8 cellular contexts compared by ENCODE assay signal in genomic region chr2:43132523-43133301, GRCh38.
DNase-seq lines count a peak whose midpoint lies in the region; ATAC-seq and TF ChIP-seq lines count a peak whose summit lies in the region.

No MANE protein-coding gene starts in this region.

- H3K9me2 ChIP-seq in hepatocyte (replicated peaks; ENCODE audit: insufficient read depth): no peaks in the 10 kb centered on the region

- no peaks in the 10 kb centered on the region for H4K20me1 ChIP-seq in hepatocyte (ENCODE audit: insufficient read depth, poor library complexity, severe bottlenecking)

- no peak for TF ChIP-seq EP300 in suprapubic skin (IDR thresholded peaks at IDR 0.05)

- TF ChIP-seq POLR2A in suprapubic skin (IDR thresholded peaks at IDR 0.05): no peak

- H3K36me3 Mint-ChIP-seq in activated T-cell treated with anti-CD3 and anti-CD28 coated beads, Interleukin-2, amount 50 U/mL, for 24 hours (ENCODE audit: low read depth): no peaks in the 10 kb centered on the region
- H3K36me3 Mint-ChIP-seq in WTC11: no peaks in the 10 kb centered on the region

- CTCF ChIA-PET in WTC11 (lab: Charles Lee): interaction anchor here (0.9 to 5.3 kb wide), 6 partner anchors 16 to 352 kb away, joined by 3 to 31 read pairs (median 4); partner anchors contain the start of gene ZFP36L2

- POLR2A ChIA-PET in WTC11 (lab: Charles Lee): interaction anchor here (0.6 kb wide), 1 partner anchor 19 kb away, joined by 3 read pairs; no protein-coding TSS in a partner anchor

- peak overlapping the region; percentile 41 for H3K4me3 Mint-ChIP-seq in activated T-cell treated with anti-CD3 and anti-CD28 coated beads, Interleukin-2, amount 50 U/mL, for 24 hours
- no peak overlapping the region for H3K4me3 Mint-ChIP-seq in WTC11

- no peak for ATAC-seq in WTC11

- TF ChIP-seq CTCF in WTC11 (IDR thresholded peaks at IDR 0.05) (no peak), hepatocyte (IDR thresholded peaks at IDR 0.05; ENCODE audit: poor library complexity) (no peak), suprapubic skin (IDR thresholded peaks at IDR 0.05) (no peak)

- peaks cover 95% of the 10 kb centered on the region for H3K4me1 Mint-ChIP-seq in activated T-cell treated with anti-CD3 and anti-CD28 coated beads, Interleukin-2, amount 50 U/mL, for 24 hours (ENCODE audit: low read depth)
- H3K4me1 Mint-ChIP-seq in WTC11: peaks cover 44% of the 10 kb centered on the region

- no peaks in the 10 kb centered on the region for H3K36me3 ChIP-seq in hepatocyte (replicated peaks; ENCODE audit: insufficient read depth, low read depth)
- H3K36me3 ChIP-seq in suprapubic skin: no peaks in the 10 kb centered on the region

- peak overlapping the region; percentile 87 for H3K27ac Mint-ChIP-seq in activated T-cell treated with anti-CD3 and anti-CD28 coated beads, Interleukin-2, amount 50 U/mL, for 24 hours
- H3K27ac Mint-ChIP-seq in WTC11: peak overlapping the region; percentile 23; the same call in 1 of the 2 replicates

- no peaks in the 10 kb centered on the region for H3K79me2 ChIP-seq in hepatocyte

- H3K4me1 ChIP-seq in hepatocyte (ENCODE audit: insufficient read depth) (peaks cover 27% of the 10 kb centered on the region), suprapubic skin (peaks cover 63% of the 10 kb centered on the region)

- no peaks in the 10 kb centered on the region for H3K9me3 Mint-ChIP-seq in activated T-cell treated with anti-CD3 and anti-CD28 coated beads, Interleukin-2, amount 50 U/mL, for 24 hours
- no peaks in the 10 kb centered on the region for H3K9me3 Mint-ChIP-seq in WTC11

- 92% methylated on average over 10 of the region's 17 CpGs for WGBS in hepatocyte (ENCODE audit: low lambda C conversion rate, missing lambda C conversion rate)
- WGBS in suprapubic skin: 61% methylated on average over 12 of the region's 17 CpGs

- no peak overlapping the region for H2AFZ ChIP-seq in hepatocyte

- H3K27me3 ChIP-seq in hepatocyte: no peaks in the 10 kb centered on the region
- no peaks in the 10 kb centered on the region for H3K27me3 ChIP-seq in suprapubic skin

- peak; percentile 55 for DNase-seq in activated T-cell treated with anti-CD3 and anti-CD28 coated beads, Interleukin-2, amount 50 U/mL, for 24 hours
- no peak for DNase-seq in activated T-cell treated with anti-CD3 and anti-CD28 coated beads for 4 hours
- no peak for DNase-seq in WTC11 (ENCODE audit: low spot score)
- no peak for DNase-seq in hepatocyte (ENCODE audit: low spot score)
- no peak for DNase-seq in suprapubic skin (ENCODE audit: low spot score in 2 of 2)
- DNase-seq in occipital lobe (lab: John Stamatoyannopoulos, UW): no peak
- no peak for DNase-seq in DMS53 (lab: John Stamatoyannopoulos, UW)
- no peak for DNase-seq in GM03348 (ENCODE audit: low spot score)

- H3K27ac ChIP-seq in hepatocyte (peak overlapping the region; percentile 85), suprapubic skin (peak overlapping the region; percentile 85)

- H3K4me2 ChIP-seq in hepatocyte: no peak overlapping the region

- no peaks in the 10 kb centered on the region for H3K9me3 ChIP-seq in hepatocyte (ENCODE audit: low read depth)
- no peaks in the 10 kb centered on the region for H3K9me3 ChIP-seq in suprapubic skin

- no peak overlapping the region for H3K4me3 ChIP-seq in hepatocyte
- no peak overlapping the region for H3K4me3 ChIP-seq in suprapubic skin

- H3K27me3 Mint-ChIP-seq in activated T-cell treated with anti-CD3 and anti-CD28 coated beads, Interleukin-2, amount 50 U/mL, for 24 hours: no peaks in the 10 kb centered on the region
- no peaks in the 10 kb centered on the region; the same call in 1 of the 2 replicates for H3K27me3 Mint-ChIP-seq in WTC11 (ENCODE audit: low read depth)

TF ChIP-seq in WTC11, 78 proteins besides CTCF, POLR2A, EP300 and RAD21:
- TF ChIP-seq JAZF1 (CRISPR knock-in tag; IDR thresholded peaks at IDR 0.05) (no peak), ATF1 (CRISPR knock-in tag; IDR thresholded peaks at IDR 0.05) (no peak), SMAD4 (CRISPR knock-in tag; IDR thresholded peaks at IDR 0.05) (no peak), E2F1 (CRISPR knock-in tag; IDR thresholded peaks at IDR 0.05) (no peak), PRDM15 (CRISPR knock-in tag; IDR thresholded peaks at IDR 0.05) (no peak), ZNF416 (CRISPR knock-in tag; IDR thresholded peaks at IDR 0.05) (no peak), EMX1 (CRISPR knock-in tag; IDR thresholded peaks at IDR 0.05) (no peak), HMGXB4 (CRISPR knock-in tag; IDR thresholded peaks at IDR 0.05) (no peak), MAX (CRISPR knock-in tag; IDR thresholded peaks at IDR 0.05) (no peak), ZNF281 (CRISPR knock-in tag; IDR thresholded peaks at IDR 0.05) (no peak)
